16 cellular contexts compared by ENCODE assay signal in the genomic region with DNA sequence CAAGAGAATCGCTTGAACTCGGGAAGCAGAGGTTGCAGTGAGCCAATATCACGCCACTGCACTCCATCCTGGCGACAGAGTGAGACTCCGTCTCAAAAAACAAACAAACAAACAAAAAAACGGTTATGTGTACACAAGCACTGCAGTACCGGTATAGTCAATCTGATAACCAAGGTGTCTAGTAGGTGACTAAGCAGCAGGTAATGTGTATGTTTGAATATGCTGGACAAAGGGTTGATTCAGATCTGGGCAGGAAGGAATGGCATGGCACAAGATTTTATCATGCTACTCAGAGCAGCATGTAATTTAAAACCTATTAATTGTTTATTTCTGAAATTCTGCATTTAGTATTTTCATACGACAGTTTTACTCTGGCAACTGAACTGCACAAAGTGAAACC. TPM values are rescaled to one million over a fixed set of nuclear protein-coding genes. Genes with fewer than 3 reads are reported as not detected.
DNase-seq lines count a peak whose midpoint lies in the region; ATAC-seq and TF ChIP-seq lines count a peak whose summit lies in the region.
"Had no signal": no experiment of that assay in that cellular context is flagged by ENCODE, and none has a peak within 500 bp of the region (broad histone marks: within the 10 kb centered on the region; RNA-seq: fewer than 3 reads in every experiment).

No MANE protein-coding gene starts in this region.

- H3K9ac ChIP-seq in PC-3 (ENCODE audit: low read length) = no peak overlapping the region

- POLR2A ChIA-PET in PC-3 (lab: Charles Lee; ENCODE audit: unreplicated experiment) = no interaction called here

- peak overlapping the region; percentile 29 for H3K4me2 ChIP-seq in PC-3 (ENCODE audit: low read length)

- H3K79me2 ChIP-seq in PC-3 (ENCODE audit: low read length) = no peaks in the 10 kb centered on the region

- intact Hi-C loops in PC-3 (cut with micrococcal nuclease) = no loop called here

- H3K9me2 ChIP-seq in PC-3 (replicated peaks; ENCODE audit: low read length) = no peaks in the 10 kb centered on the region

- H2AFZ ChIP-seq in PC-3 (ENCODE audit: low read length) = no peak overlapping the region

- H3K27me3 ChIP-seq in PC-3 (ENCODE audit: low read length) = no peaks in the 10 kb centered on the region
- H3K27me3 ChIP-seq in RWPE2 (ENCODE audit: insufficient read depth, poor library complexity, severe bottlenecking) = no peaks in the 10 kb centered on the region

- no peaks in the 10 kb centered on the region for H4K20me1 ChIP-seq in PC-3 (ENCODE audit: low read length)

- peaks cover 3% of the 10 kb centered on the region; the same call in 1 of the 2 replicates for H3K9me3 ChIP-seq in PC-3 (ENCODE audit: low read length)
- no peaks in the 10 kb centered on the region for H3K9me3 ChIP-seq in RWPE2 (ENCODE audit: severe bottlenecking)

- TF ChIP-seq CTCF in PC-3 (conservative IDR thresholded peaks at IDR 0.05; ENCODE audit: low read depth, low read length) = no peak
- no peak for TF ChIP-seq CTCF in RWPE2 (IDR thresholded peaks at IDR 0.05; ENCODE audit: poor library complexity, severe bottlenecking)

- no TSS peak for BruUV-seq in PC-3 (replicated peaks; lab: Mats Ljungman, UMichigan)

- H3K4me1 ChIP-seq in PC-3 (ENCODE audit: insufficient read depth, low read length) (peaks cover 6% of the 10 kb centered on the region), RWPE2 (ENCODE audit: insufficient read depth, poor library complexity, severe bottlenecking) (no peaks in the 10 kb centered on the region)

- ATAC-seq in PC-3 (peak; percentile 100), RWPE2 (ENCODE audit: low read depth) (peak; percentile 91), GM18517 (IDR thresholded peaks at IDR 0.05; ENCODE audit: unreplicated experiment) (no peak), GM19324 (IDR thresholded peaks at IDR 0.05; ENCODE audit: low FRiP score, unreplicated experiment) (no peak)
- ATAC-seq: HCT116, HepG2 had no signal

- CTCF ChIA-PET in PC-3 (lab: Charles Lee) = interaction anchor here (0.6 kb wide), 1 partner anchor 30 kb away, joined by 4 read pairs; no protein-coding TSS in a partner anchor

- H3K36me3 ChIP-seq in PC-3 (ENCODE audit: low read depth, low read length) = no peaks in the 10 kb centered on the region
- no peaks in the 10 kb centered on the region for H3K36me3 ChIP-seq in RWPE2 (ENCODE audit: low read depth)

- H3K27ac ChIP-seq in PC-3 (ENCODE audit: low read length) (peak overlapping the region; percentile 59), RWPE2 (ENCODE audit: poor library complexity, severe bottlenecking) (no peak overlapping the region)

- H3K4me3 ChIP-seq in PC-3 (ENCODE audit: low read length) (no peak overlapping the region), RWPE2 (ENCODE audit: severe bottlenecking) (no peak overlapping the region)

- DNase-seq in DMS53 treated with DMSO at 0.1 percent for 48 hours (lab: John Stamatoyannopoulos, UW; ENCODE audit: unreplicated experiment) (peak; percentile 16), PC-3 (peak; percentile 85), RWPE2 (ENCODE audit: low spot score) (no peak)
- no peak for DNase-seq in activated CD4-positive, alpha-beta T cell treated with anti-CD3 and anti-CD28 coated beads for 1 hour
- DNase-seq: ACHN; AML-193; Calu3; CD4-positive, alpha-beta memory T cell; GOT3; H7; HFFc6; KBM-7 had no signal

- H3F3A ChIP-seq in PC-3 (ENCODE audit: low read length, unreplicated experiment) = no peaks in the 10 kb centered on the region

RNA-seq across cellular contexts. Expression of a gene that starts 41.7 kb away (rescaled TPM):
- total RNA-seq in PC-3 (2014; rRNA removed) = not detected in 2 replicates
- total RNA-seq: Calu3; CD4-positive, alpha-beta memory T cell; H7; HepG2 had no signal

Comparison
In these comparisons a context has a peak if more than half of its experiments do, and no peak if none do; other contexts are left out.
1. DNase-seq: peak in DMS53 treated with DMSO at 0.1 percent for 48 hours (single experiment) and PC-3 (single experiment); none in RWPE2 (single experiment) and activated CD4-positive, alpha-beta T cell treated with anti-CD3 and anti-CD28 coated beads for 1 hour (single experiment).
2. ATAC-seq: peak in PC-3 (single experiment) and RWPE2 (single experiment); none in GM18517 (single experiment) and GM19324 (single experiment).